ENCODE assay signal across 8 cellular contexts in genomic region chr2:134917219-134917957, GRCh38. TPM values are rescaled to one million over a fixed set of nuclear protein-coding genes. Genes with fewer than 3 reads are reported as not detected.
DNase-seq lines count a peak whose midpoint lies in the region; ATAC-seq, FAIRE-seq and TF ChIP-seq lines count a peak whose summit lies in the region.

No MANE protein-coding gene starts in this region.

- H3K36me3 ChIP-seq in mucosa of rectum (ENCODE audit: control insufficient read depth in 2 of 2, insufficient read depth in 2 of 2, low read length in 2 of 2), result no peaks in the 10 kb centered on the region
- peaks cover 0 to 3% (median 0%) of the 10 kb centered on the region in 4 donors for H3K36me3 ChIP-seq in upper lobe of left lung

- H3K4me3 ChIP-seq in coronary artery, result peak overlapping the region; percentile 94
- H3K4me3 ChIP-seq in mucosa of rectum (ENCODE audit: low read length in 2 of 2), result peak overlapping the region; percentile 75 to 93
- peak overlapping the region; percentile 39 to 89 (median 73) for H3K4me3 ChIP-seq in upper lobe of left lung

- no peaks in the 10 kb centered on the region for H3K9me3 ChIP-seq in mucosa of rectum (ENCODE audit: control insufficient read depth in 2 of 2, low read length in 2 of 2)
- H3K9me3 ChIP-seq in upper lobe of left lung, result no peaks in the 10 kb centered on the region

- no peak for FAIRE-seq in RCC 7860 (lab: Jason Lieb, UNC)

- DNase-seq in RWPE1 (ENCODE audit: low spot score) (no peak), coronary artery (ENCODE audit: low spot score) (peak; percentile 75), upper lobe of left lung (peak; percentile 16 to 27), RCC 7860 (ENCODE audit: low spot score) (no peak)
- no peak for DNase-seq in stimulated activated naive CD4-positive, alpha-beta T cell treated with Interleukin-2 at 50 U/mL for 16 hours (lab: John Stamatoyannopoulos, UW)

- peak overlapping the region; percentile 78 to 87 for H3K9ac ChIP-seq in mucosa of rectum (ENCODE audit: low read depth in 1 of 2, low read length in 2 of 2)

- TF ChIP-seq CTCF in RWPE1 (conservative IDR thresholded peaks at IDR 0.05; ENCODE audit: low read depth), result no peak
- no peak for TF ChIP-seq CTCF in coronary artery (IDR thresholded peaks at IDR 0.05)
- TF ChIP-seq CTCF in upper lobe of left lung (IDR thresholded peaks at IDR 0.05), result no peak

- H3K27ac ChIP-seq in RWPE1 (peak overlapping the region; percentile 98), coronary artery (peak overlapping the region; percentile 94 to 97), mucosa of rectum (ENCODE audit: low read depth in 2 of 2, low read length in 2 of 2) (peak overlapping the region; percentile 99), upper lobe of left lung (peak overlapping the region; percentile 96 to 100 (median 97))

- TF ChIP-seq POLR2A in upper lobe of left lung (IDR thresholded peaks at IDR 0.05), result no peak

- CTCF ChIA-PET in RWPE1 (lab: Yijun Ruan, JAX), result interaction anchor here (0.6 kb wide), 2 partner anchors 117 to 748 kb away, joined by 4 read pairs; no protein-coding TSS in a partner anchor

- peak; percentile 3 for ATAC-seq in GM21723 (IDR thresholded peaks at IDR 0.05; ENCODE audit: unreplicated experiment)
- ATAC-seq in upper lobe of left lung (ENCODE audit: low FRiP score in 2 of 2), result no peak
- no peak for ATAC-seq in HG03378 (IDR thresholded peaks at IDR 0.05; ENCODE audit: unreplicated experiment)

- 38 to 46% methylated on average over 12 to 18 of the region's 18 CpGs for WGBS in upper lobe of left lung, 2 donors

- H3K4me1 ChIP-seq in mucosa of rectum (ENCODE audit: control insufficient read depth in 2 of 2, insufficient read depth in 2 of 2, low read length in 2 of 2) (peaks cover 16% of the 10 kb centered on the region in 2 donors), upper lobe of left lung (peaks cover 28 to 36% (median 32%) of the 10 kb centered on the region in 4 donors)

- POLR2A ChIA-PET in RWPE1 (lab: Yijun Ruan, JAX; ENCODE audit: low non-redundant PET), result interaction anchor here (0.6 kb wide), 1 partner anchor 769 kb away, joined by 4 read pairs; no protein-coding TSS in a partner anchor

- no peak for TF ChIP-seq EP300 in upper lobe of left lung (IDR thresholded peaks at IDR 0.05)

- H3K27me3 ChIP-seq in mucosa of rectum (ENCODE audit: control insufficient read depth in 2 of 2, insufficient read depth in 2 of 2, low read length in 2 of 2), result no peaks in the 10 kb centered on the region
- no peaks in the 10 kb centered on the region for H3K27me3 ChIP-seq in upper lobe of left lung

RNA-seq across cellular contexts. Expression of gene CCNT2, which starts 1.2 kb away (rescaled TPM):
- 10 to 100 TPM; 15.9 to 56.9 (median 32.2) TPM for total RNA-seq in upper lobe of left lung

Comparison
In these comparisons a context has a peak if more than half of its experiments do, and no peak if none do; other contexts are left out.
1. DNase-seq: peak in coronary artery (single experiment) and upper lobe of left lung (2 of 2); none in RWPE1 (single experiment), stimulated activated naive CD4-positive, alpha-beta T cell treated with Interleukin-2 at 50 U/mL for 16 hours (single experiment) and RCC 7860 (single experiment).
2. Peak in every context shown above with its lines, with median percentiles within 50 percentile points of each other: H3K27ac ChIP-seq and H3K4me3 ChIP-seq.